ENCODE assay signal across 19 cellular contexts in genomic region chr15:80902298-80902801, GRCh38.
"Had no signal": no experiment of that assay in that cellular context is flagged by ENCODE, and none has a peak within 500 bp of the region (broad histone marks: within the 10 kb centered on the region; RNA-seq: fewer than 3 reads in every experiment).

No MANE protein-coding gene starts in this region.

- H3K4me3 ChIP-seq: cardiac muscle cell, left lung, right atrium auricular region, smooth muscle cell, suprapubic skin, upper lobe of right lung had no signal

- H3K9me3 ChIP-seq: left lung, neutrophil, right atrium auricular region, suprapubic skin, upper lobe of right lung had no signal

- H3K4me1 ChIP-seq: foreskin keratinocyte, left lung, suprapubic skin, upper lobe of right lung had no signal

- H3K27ac ChIP-seq: cardiac muscle cell, foreskin keratinocyte, left lung, neutrophil, right atrium auricular region, suprapubic skin, upper lobe of right lung had no signal

- DNase-seq: activated CD4-positive, alpha-beta T cell treated with anti-CD3 and anti-CD28 coated beads, Interleukin-2, amount 50 U/mL, for 48 hours; activated naive CD4-positive, alpha-beta T cell; activated naive CD8-positive, alpha-beta T cell treated with anti-CD3 and anti-CD28 coated beads for 36 hours; activated T-cell treated with anti-CD3 and anti-CD28 coated beads for 4 hours; amniotic stem cell; foreskin keratinocyte; hippocampal formation; left lung; stimulated activated CD4-positive, alpha-beta T cell treated with anti-CD3 and anti-CD28 coated beads, Interleukin-4, amount 100 ng/mL, for 1 hour; stimulated activated naive CD8-positive, alpha-beta T cell treated with anti-CD3 and anti-CD28 coated beads, Interleukin-15, amount 100 ng/mL, for 72 hours; T1000; upper lobe of right lung had no signal

- FAIRE-seq: colon, islet of Langerhans had no signal

- ATAC-seq: foreskin keratinocyte; left lung; stimulated activated naive CD8-positive, alpha-beta T cell treated with anti-CD3 and anti-CD28 coated beads, Interleukin-15, amount 100 ng/mL, for 72 hours; upper lobe of right lung had no signal

- H3K27me3 ChIP-seq: cardiac muscle cell, foreskin keratinocyte, left lung, neutrophil, right atrium auricular region, suprapubic skin, upper lobe of right lung had no signal

- H3K36me3 ChIP-seq: cardiac muscle cell, neutrophil, right atrium auricular region, upper lobe of right lung had no signal
